In the genomic region with DNA sequence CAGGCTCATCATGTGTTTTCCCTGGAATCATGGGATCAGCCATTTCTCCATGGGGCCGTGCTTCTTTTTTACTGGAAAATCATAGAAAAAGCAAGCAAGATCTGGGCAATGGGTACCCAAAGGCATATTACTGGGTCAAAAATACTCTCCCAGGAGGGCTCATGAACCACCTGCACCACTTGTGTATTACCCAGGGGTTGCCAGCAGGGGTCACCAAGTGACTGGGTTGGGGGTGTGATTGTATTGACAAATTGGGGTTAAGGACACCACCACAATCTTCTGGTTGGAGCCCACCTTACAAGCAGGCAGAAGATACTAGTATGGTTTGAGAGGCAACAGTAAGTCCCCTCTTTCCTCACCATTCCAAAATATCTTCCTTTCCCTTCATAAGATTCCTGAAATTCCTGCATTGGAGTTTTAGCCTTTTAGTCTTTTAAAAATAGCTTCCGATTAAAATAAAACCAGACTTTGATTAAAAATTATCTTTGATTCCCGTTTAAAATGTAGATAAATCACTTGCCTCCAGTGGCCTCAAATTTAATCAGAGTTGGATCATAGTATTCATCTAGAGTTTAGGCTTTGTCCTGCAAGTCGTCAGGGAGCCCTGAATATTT, we compare ENCODE assay signal across 8 cellular contexts.
A peak's percentile ranks its signal among the peaks of the same experiment; 100 is the strongest.
DNase-seq lines count a peak whose midpoint lies in the region; ATAC-seq, FAIRE-seq and TF ChIP-seq lines count a peak whose summit lies in the region.

No MANE protein-coding gene starts in this region.

- peaks cover 4% of the 10 kb centered on the region in 2 donors for H3K9me3 Mint-ChIP-seq in stimulated activated naive B cell treated with anti-CD40 and anti-IgM and Interleukin-4, amounts not matched to agents 10 μg/mL and 1 μg/mL and 100 μg/mL, for 72 hours

- H3K4me1 Mint-ChIP-seq in stimulated activated naive B cell treated with anti-CD40 and anti-IgM and Interleukin-4, amounts not matched to agents 10 μg/mL and 1 μg/mL and 100 μg/mL, for 72 hours = no peaks in the 10 kb centered on the region

- 23 to 32% methylated on average over 4 of the region's 4 CpGs for WGBS in body of pancreas, 2 donors

- H3K27me3 ChIP-seq in RWPE2 (ENCODE audit: insufficient read depth, poor library complexity, severe bottlenecking) (peaks cover 3% of the 10 kb centered on the region), body of pancreas (no peaks in the 10 kb centered on the region)

- no peaks in the 10 kb centered on the region for H3K36me3 Mint-ChIP-seq in stimulated activated naive B cell treated with anti-CD40 and anti-IgM and Interleukin-4, amounts not matched to agents 10 μg/mL and 1 μg/mL and 100 μg/mL, for 72 hours

- peaks cover 12 to 35% of the 10 kb centered on the region in 2 donors for H3K27me3 Mint-ChIP-seq in stimulated activated naive B cell treated with anti-CD40 and anti-IgM and Interleukin-4, amounts not matched to agents 10 μg/mL and 1 μg/mL and 100 μg/mL, for 72 hours

- DNase-seq in AG08395 (ENCODE audit: low spot score) = peak; percentile 69
- DNase-seq in GM12892 (ENCODE audit: insufficient read length) = peak; percentile 15
- no peak for DNase-seq in RWPE2 (ENCODE audit: low spot score)
- peak; percentile 13 to 31 (median 20) for DNase-seq in body of pancreas
- DNase-seq in left colon = peak in 1 of 2 donors; percentile 41
- DNase-seq in stimulated activated naive B cell treated with anti-CD40 and anti-IgM and Interleukin-4, amounts not matched to agents 10 μg/mL and 1 μg/mL and 100 μg/mL, for 72 hours = peak; percentile 10

- H3K27ac ChIP-seq in RWPE2 (ENCODE audit: poor library complexity, severe bottlenecking) (no peak overlapping the region), body of pancreas (no peak overlapping the region)

- no peak overlapping the region for H3K4me3 Mint-ChIP-seq in stimulated activated naive B cell treated with anti-CD40 and anti-IgM and Interleukin-4, amounts not matched to agents 10 μg/mL and 1 μg/mL and 100 μg/mL, for 72 hours

- no peak overlapping the region for H3K27ac Mint-ChIP-seq in stimulated activated naive B cell treated with anti-CD40 and anti-IgM and Interleukin-4, amounts not matched to agents 10 μg/mL and 1 μg/mL and 100 μg/mL, for 72 hours

- TF ChIP-seq CTCF in RWPE2 (IDR thresholded peaks at IDR 0.05; ENCODE audit: poor library complexity, severe bottlenecking) (peak; percentile 81), body of pancreas (IDR thresholded peaks at IDR 0.05) (peak in 6 of 7 experiments; percentile 25 to 51 (median 42))

- H3K4me3 ChIP-seq in RWPE2 (ENCODE audit: severe bottlenecking) = no peak overlapping the region
- H3K4me3 ChIP-seq in body of pancreas = no peak overlapping the region

- ATAC-seq in HG03039 (IDR thresholded peaks at IDR 0.05; ENCODE audit: unreplicated experiment) = peak; percentile 64
- 0 out of 3 replicates have a peak, but pooled peaks have one; percentile 34 for ATAC-seq in RWPE2 (ENCODE audit: low read depth)
- ATAC-seq in body of pancreas = no peak
- peak; percentile 72 for ATAC-seq in left colon
- ATAC-seq in stimulated activated naive B cell treated with anti-CD40 and anti-IgM and Interleukin-4, amounts not matched to agents 10 μg/mL and 1 μg/mL and 100 μg/mL, for 72 hours (replicated peaks) = peak; percentile 53 to 59
- ATAC-seq in GM19035 (IDR thresholded peaks at IDR 0.05; ENCODE audit: unreplicated experiment) = no peak

- TF ChIP-seq POLR2A in GM12892 (IDR thresholded peaks at IDR 0.05; ENCODE audit: low read depth, low read length) (no peak), body of pancreas (IDR thresholded peaks at IDR 0.05) (no peak)

- no peaks in the 10 kb centered on the region for H3K36me3 ChIP-seq in RWPE2 (ENCODE audit: low read depth)
- no peaks in the 10 kb centered on the region for H3K36me3 ChIP-seq in body of pancreas (replicated peaks in 1 of 2; ENCODE audit: insufficient read depth in 1 of 2, low read depth in 2 of 2)

- H3K4me1 ChIP-seq in RWPE2 (ENCODE audit: insufficient read depth, poor library complexity, severe bottlenecking) (no peaks in the 10 kb centered on the region), body of pancreas (no peaks in the 10 kb centered on the region)

- FAIRE-seq in GM12892 (lab: Jason Lieb, UNC) = no peak

- intact Hi-C loops in body of pancreas (cut with DNase I) (no loop called here), left colon (cut with DNase I, micrococcal nuclease) (no loop called here)

- H3K9me3 ChIP-seq in RWPE2 (ENCODE audit: severe bottlenecking) (no peaks in the 10 kb centered on the region), body of pancreas (no peaks in the 10 kb centered on the region)

Comparison
In these comparisons a context has a peak if more than half of its experiments do, and no peak if none do; other contexts are left out.
1. ATAC-seq: peak in HG03039 (single experiment), RWPE2 (single experiment), left colon (single experiment) and stimulated activated naive B cell treated with anti-CD40 and anti-IgM and Interleukin-4, amounts not matched to agents 10 μg/mL and 1 μg/mL and 100 μg/mL, for 72 hours (2 of 2); none in body of pancreas (single experiment) and GM19035 (single experiment).